ENCODE assay signal across 8 cellular contexts in the genomic region with DNA sequence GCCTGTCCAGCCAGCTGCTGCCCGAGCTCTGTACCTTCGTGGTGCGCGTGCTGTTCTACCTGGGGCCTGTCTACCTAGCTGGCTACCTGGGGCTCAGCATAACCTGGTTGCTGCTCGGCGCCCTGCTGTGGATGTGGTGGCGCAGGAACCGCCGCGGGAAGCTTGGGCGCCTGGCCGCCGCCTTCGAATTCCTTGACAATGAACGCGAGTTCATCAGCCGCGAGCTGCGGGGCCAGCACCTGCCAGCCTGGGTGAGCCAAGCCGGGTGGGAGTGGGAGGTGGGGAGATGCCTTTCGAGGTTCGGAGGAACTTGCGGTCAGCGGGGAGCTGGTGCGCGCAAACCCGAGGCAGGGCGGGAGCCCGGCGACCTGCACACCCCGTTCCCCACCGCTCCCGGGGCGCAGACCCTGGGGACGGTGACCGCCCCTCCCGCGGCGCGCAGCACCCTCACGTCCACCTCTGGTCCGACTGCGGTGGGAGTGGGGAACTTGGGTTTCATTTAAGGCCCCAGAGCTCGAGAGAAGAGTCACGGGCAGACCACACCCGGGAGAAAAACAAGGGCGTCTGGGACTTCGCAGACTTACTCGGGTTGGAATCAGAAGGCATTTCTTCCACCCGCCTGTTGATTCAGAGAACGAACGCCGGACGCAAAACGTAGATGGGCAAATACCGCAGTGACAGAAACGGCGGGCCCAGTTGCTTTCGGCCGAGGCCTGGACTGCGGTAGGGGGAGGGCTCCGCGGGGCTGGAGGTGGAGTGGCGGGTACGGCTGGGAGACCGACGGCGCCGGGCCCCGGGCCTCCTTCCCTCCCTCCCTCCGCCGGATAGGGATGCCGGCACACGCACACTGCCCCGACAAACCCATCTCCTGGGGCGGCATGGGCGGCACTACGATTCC. TPM values are rescaled to one million over a fixed set of nuclear protein-coding genes. Genes with fewer than 3 reads are reported as not detected.
DNase-seq lines count a peak whose midpoint lies in the region; ATAC-seq and TF ChIP-seq lines count a peak whose summit lies in the region.

No MANE protein-coding gene starts in this region.

- H3K36me3 ChIP-seq in BLaER1 treated with 17β-estradiol and CSF1 and Interleukin-3, amounts not matched to agents 10 nM and 100 nM, result no peaks in the 10 kb centered on the region
- no peaks in the 10 kb centered on the region for H3K36me3 ChIP-seq in KMS-11 (ENCODE audit: insufficient read depth)
- H3K36me3 ChIP-seq in urinary bladder (ENCODE audit: insufficient read depth), result no peaks in the 10 kb centered on the region

- intact Hi-C loops in dendritic cell treated with granulocyte-macrophage colony-stimulating factor and Interleukin-4, amounts not matched to agents 40 ng/mL and 50 ng/mL, for 4 days (cut with micrococcal nuclease), result no loop called here

- no peak overlapping the region for H3K27ac ChIP-seq in BLaER1 treated with 17β-estradiol and CSF1 and Interleukin-3, amounts not matched to agents 10 nM and 100 nM
- no peak overlapping the region for H3K27ac ChIP-seq in KMS-11
- H3K27ac ChIP-seq in urinary bladder (ENCODE audit: low read depth), result no peak overlapping the region

- no peaks in the 10 kb centered on the region for H3K79me2 ChIP-seq in KMS-11 (ENCODE audit: insufficient read depth, low read depth)

- no peak for ATAC-seq in HG03025 (IDR thresholded peaks at IDR 0.05; ENCODE audit: low FRiP score, unreplicated experiment)
- no peak for ATAC-seq in HG02970 (IDR thresholded peaks at IDR 0.05; ENCODE audit: low FRiP score, unreplicated experiment)

- peaks cover 0 to 8% (median 0%) of the 10 kb centered on the region in 10 experiments; a peak in 3 of 20 replicates for H3K4me1 ChIP-seq in BLaER1 treated with 17β-estradiol and CSF1 and Interleukin-3, amounts not matched to agents 10 nM and 100 nM
- H3K4me1 ChIP-seq in KMS-11 (ENCODE audit: low read depth, poor library complexity, severe bottlenecking) (no peaks in the 10 kb centered on the region), urinary bladder (ENCODE audit: insufficient read depth) (no peaks in the 10 kb centered on the region)

- H3K4me1 Mint-ChIP-seq in dendritic cell treated with granulocyte-macrophage colony-stimulating factor and Interleukin-4, amounts not matched to agents 40 ng/mL and 50 ng/mL, for 4 days (ENCODE audit: low read depth), result peaks cover 24% of the 10 kb centered on the region

- H3K9ac ChIP-seq in BLaER1 treated with 17β-estradiol and CSF1 and Interleukin-3, amounts not matched to agents 10 nM and 100 nM, result no peak overlapping the region
- no peak overlapping the region for H3K9ac ChIP-seq in KMS-11

- peaks cover 17 to 27% (median 20%) of the 10 kb centered on the region in 11 experiments for H3K27me3 ChIP-seq in BLaER1 treated with 17β-estradiol and CSF1 and Interleukin-3, amounts not matched to agents 10 nM and 100 nM
- no peaks in the 10 kb centered on the region for H3K27me3 ChIP-seq in KMS-11 (ENCODE audit: insufficient read depth, low read depth)

- peak overlapping the region; percentile 66 for H3K4me3 Mint-ChIP-seq in dendritic cell treated with granulocyte-macrophage colony-stimulating factor and Interleukin-4, amounts not matched to agents 40 ng/mL and 50 ng/mL, for 4 days

- H3K9me3 ChIP-seq in BLaER1 treated with 17β-estradiol and CSF1 and Interleukin-3, amounts not matched to agents 10 nM and 100 nM (replicated peaks in 1 of 11), result peaks cover 18 to 27% (median 22%) of the 10 kb centered on the region in 11 experiments

- peak overlapping the region; percentile 82 for H2AFZ ChIP-seq in KMS-11 (ENCODE audit: low read depth)

- H3K27ac Mint-ChIP-seq in dendritic cell treated with granulocyte-macrophage colony-stimulating factor and Interleukin-4, amounts not matched to agents 40 ng/mL and 50 ng/mL, for 4 days, result no peak overlapping the region

- no peak for TF ChIP-seq CTCF in KMS-11 (conservative IDR thresholded peaks at IDR 0.05; ENCODE audit: low read depth, low read length)
- no peak for TF ChIP-seq CTCF in GM13976 (IDR thresholded peaks at IDR 0.05; ENCODE audit: borderline replicate concordance, control extremely low read depth, extremely low read depth, insufficient read depth, missing control alignments)

- 3% methylated on average over 78 of the region's 78 CpGs for WGBS in urinary bladder

- in situ Hi-C loops in GM13976 (cut with MboI; ENCODE audit: low sequenced_read_pairs, unreplicated experiment), result no loop called here

- peaks cover 81% of the 10 kb centered on the region for H3K27me3 Mint-ChIP-seq in dendritic cell treated with granulocyte-macrophage colony-stimulating factor and Interleukin-4, amounts not matched to agents 40 ng/mL and 50 ng/mL, for 4 days

- H3K4me2 ChIP-seq in BLaER1 treated with 17β-estradiol and CSF1 and Interleukin-3, amounts not matched to agents 10 nM and 100 nM, result peak overlapping the region in 10 of 11 experiments; percentile 19 to 62 (median 40); a peak in 11 of 22 replicates
- H3K4me2 ChIP-seq in KMS-11, result peak overlapping the region; percentile 25; the same call in 1 of the 2 replicates

- H3K4me3 ChIP-seq in BLaER1 treated with 17β-estradiol and CSF1 and Interleukin-3, amounts not matched to agents 10 nM and 100 nM, result peak overlapping the region in 5 of 10 experiments; percentile 7 to 27 (median 9); a peak in 4 of 20 replicates
- no peak overlapping the region for H3K4me3 ChIP-seq in KMS-11 (IDR thresholded peaks at IDR 0.05; ENCODE audit: insufficient read depth, low read depth, low read length)
- H3K4me3 ChIP-seq in urinary bladder (ENCODE audit: low read depth, low read length), result peak overlapping the region; percentile 46

- H3K9me3 Mint-ChIP-seq in dendritic cell treated with granulocyte-macrophage colony-stimulating factor and Interleukin-4, amounts not matched to agents 40 ng/mL and 50 ng/mL, for 4 days, result no peaks in the 10 kb centered on the region

- DNase-seq in mesenteric fat pad (ENCODE audit: low spot score) (peak; percentile 78), GM13976 (ENCODE audit: low spot score) (no peak)

- no peaks in the 10 kb centered on the region for H3K36me3 Mint-ChIP-seq in dendritic cell treated with granulocyte-macrophage colony-stimulating factor and Interleukin-4, amounts not matched to agents 40 ng/mL and 50 ng/mL, for 4 days (ENCODE audit: low read depth)

- H4K20me1 ChIP-seq in BLaER1 treated with 17β-estradiol and CSF1 and Interleukin-3, amounts not matched to agents 10 nM and 100 nM, result no peaks in the 10 kb centered on the region
- no peaks in the 10 kb centered on the region for H4K20me1 ChIP-seq in KMS-11 (ENCODE audit: insufficient read depth)

RNA-seq across cellular contexts. Expression of a gene that starts 0.7 kb away (rescaled TPM):
- total RNA-seq in mesenteric fat pad (0.19 TPM), urinary bladder (3.2 TPM)
- polyA plus RNA-seq in urinary bladder, result 2.4 TPM
